Comparison of ENCODE assay signal across 18 cellular contexts in genomic region chr5:74116266-74116665, GRCh38.
"Had no signal": no experiment of that assay in that cellular context is flagged by ENCODE, and none has a peak within 500 bp of the region (broad histone marks: within the 10 kb centered on the region; RNA-seq: fewer than 3 reads in every experiment).

No MANE protein-coding gene starts in this region.

- H3K27ac ChIP-seq: breast epithelium, prostate gland, suprapubic skin, transverse colon had no signal

- H3K27me3 ChIP-seq: breast epithelium, suprapubic skin, transverse colon had no signal

- H3K9me3 ChIP-seq: breast epithelium, prostate gland, suprapubic skin, transverse colon had no signal

- H3K4me1 ChIP-seq: breast epithelium, prostate gland, suprapubic skin, transverse colon had no signal

- H3K4me3 ChIP-seq: breast epithelium, prostate gland, suprapubic skin, transverse colon had no signal

- H3K36me3 ChIP-seq: breast epithelium, prostate gland, suprapubic skin, transverse colon had no signal

- ATAC-seq: activated CD8-positive, alpha-beta T cell treated with anti-CD3 and anti-CD28 coated beads, Interleukin-2, amount 10 ng/mL, durations not matched to agents 7 days and 5 days; activated naive CD8-positive, alpha-beta T cell treated with anti-CD3 and anti-CD28 coated beads, Interleukin-2, amount 50 U/mL, for 24 hours; activated T-cell treated with anti-CD3 and anti-CD28 coated beads, Interleukin-2, amount 50 U/mL, for 4 hours; esophagus mucosa; left ventricle myocardium superior; naive thymus-derived CD4-positive, alpha-beta T cell; right cardiac atrium; stimulated activated naive CD8-positive, alpha-beta T cell treated with anti-CD3 and anti-CD28 coated beads, Interleukin-15, amount 100 ng/mL, for 72 hours; T-helper 17 cell had no signal

- DNase-seq: activated CD4-positive, alpha-beta T cell treated with anti-CD3 and anti-CD28 coated beads, Interleukin-2, amount 10 ng/mL, durations not matched to agents 7 days and 5 days; activated CD8-positive, alpha-beta T cell treated with anti-CD3 and anti-CD28 coated beads, Interleukin-2, amount 10 ng/mL, durations not matched to agents 7 days and 5 days; activated naive CD4-positive, alpha-beta T cell treated with anti-CD3 and anti-CD28 coated beads for 36 hours; activated naive CD8-positive, alpha-beta T cell treated with anti-CD3 and anti-CD28 coated beads, Interleukin-2, amount 50 U/mL, for 24 hours; activated T-cell treated with anti-CD3 and anti-CD28 coated beads, Interleukin-2, amount 50 U/mL, for 4 hours; aorta; effector CD4-positive, alpha-beta T cell; immature natural killer cell; left ventricle myocardium superior; naive thymus-derived CD4-positive, alpha-beta T cell; right cardiac atrium; stimulated activated naive CD8-positive, alpha-beta T cell treated with anti-CD3 and anti-CD28 coated beads, Interleukin-15, amount 100 ng/mL, for 72 hours; T-helper 17 cell; transverse colon had no signal
